21 cellular contexts compared by ENCODE assay signal in the genomic region with DNA sequence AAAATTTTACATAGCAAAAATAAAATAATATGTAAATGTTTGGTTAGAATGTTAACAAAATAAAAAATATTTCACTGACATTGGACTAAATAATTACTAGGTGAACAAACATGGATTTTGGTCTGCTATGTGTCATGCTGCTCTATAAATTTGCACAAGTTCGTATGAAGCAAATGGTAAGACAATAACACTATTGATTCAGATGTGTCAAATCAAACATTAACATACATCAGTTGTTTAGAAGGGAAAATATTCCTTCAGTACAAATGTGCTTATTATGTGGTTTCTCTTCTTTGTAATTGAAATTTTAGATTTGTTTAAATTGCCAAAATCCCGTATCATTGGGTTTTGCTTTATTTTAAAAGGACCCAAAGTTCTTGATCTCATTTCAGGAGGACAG. TPM values are rescaled to one million over a fixed set of nuclear protein-coding genes. Genes with fewer than 3 reads are reported as not detected.
A peak's percentile ranks its signal among the peaks of the same experiment; 100 is the strongest.
DNase-seq lines count a peak whose midpoint lies in the region; ATAC-seq, FAIRE-seq and TF ChIP-seq lines count a peak whose summit lies in the region.
"Had no signal": no experiment of that assay in that cellular context is flagged by ENCODE, and none has a peak within 500 bp of the region (broad histone marks: within the 10 kb centered on the region; RNA-seq: fewer than 3 reads in every experiment).

No MANE protein-coding gene starts in this region.

- no peaks in the 10 kb centered on the region for H3K27me3 Mint-ChIP-seq in MCF 10A (ENCODE audit: insufficient read depth, unreplicated experiment)

- TF ChIP-seq CTCF in MCF 10A (IDR thresholded peaks at IDR 0.05; ENCODE audit: unreplicated experiment) (no peak), breast epithelium (IDR thresholded peaks at IDR 0.05) (no peak), PC-3 (conservative IDR thresholded peaks at IDR 0.05; ENCODE audit: low read depth, low read length) (no peak), smooth muscle cell (IDR thresholded peaks at IDR 0.05; ENCODE audit: borderline replicate concordance, insufficient read depth, poor library complexity, severe bottlenecking) (no peak)

- H3K4me1 Mint-ChIP-seq in MCF 10A (ENCODE audit: insufficient read depth, unreplicated experiment) = peaks cover 5% of the 10 kb centered on the region

- no peak for TF ChIP-seq POLR2A in breast epithelium (IDR thresholded peaks at IDR 0.05)

- no peaks in the 10 kb centered on the region for H3K9me3 ChIP-seq in breast epithelium
- H3K9me3 ChIP-seq in PC-3 (ENCODE audit: low read length) = no peaks in the 10 kb centered on the region
- H3K9me3 ChIP-seq in smooth muscle cell (replicated peaks; ENCODE audit: low read depth) = no peaks in the 10 kb centered on the region
- H3K9me3 ChIP-seq: BLaER1 treated with 17β-estradiol and CSF1 and Interleukin-3, amounts not matched to agents 10 nM and 100 nM; SK-N-SH had no signal

- H3K36me3 ChIP-seq in breast epithelium (no peaks in the 10 kb centered on the region), PC-3 (ENCODE audit: low read depth, low read length) (peaks cover 4% of the 10 kb centered on the region; the same call in 1 of the 2 replicates), smooth muscle cell (ENCODE audit: low read depth) (no peaks in the 10 kb centered on the region)

- no TSS peak for BruUV-seq in MCF 10A (replicated peaks; lab: Mats Ljungman, UMichigan)
- no TSS peak for BruUV-seq in PC-3 (replicated peaks; lab: Mats Ljungman, UMichigan)

- peaks cover 12% of the 10 kb centered on the region for H3K36me3 Mint-ChIP-seq in MCF 10A (ENCODE audit: insufficient read depth, unreplicated experiment)

- H3K9ac ChIP-seq in PC-3 (ENCODE audit: low read length) (no peak overlapping the region), smooth muscle cell (ENCODE audit: low read depth) (no peak overlapping the region)
- H3K9ac ChIP-seq: BLaER1 treated with 17β-estradiol and CSF1 and Interleukin-3, amounts not matched to agents 10 nM and 100 nM; SK-N-SH had no signal

- H2AFZ ChIP-seq in PC-3 (ENCODE audit: low read length) (no peak overlapping the region), smooth muscle cell (ENCODE audit: low read depth) (no peak overlapping the region)

- H3K79me2 ChIP-seq in PC-3 (ENCODE audit: low read length) (peaks cover 66% of the 10 kb centered on the region), smooth muscle cell (ENCODE audit: low read depth) (peaks cover 93% of the 10 kb centered on the region)

- H3K4me3 ChIP-seq in breast epithelium = no peak overlapping the region
- H3K4me3 ChIP-seq in PC-3 (ENCODE audit: low read length) = no peak overlapping the region
- H3K4me3 ChIP-seq in smooth muscle cell = peak overlapping the region; percentile 1
- H3K4me3 ChIP-seq: BLaER1 treated with 17β-estradiol and CSF1 and Interleukin-3, amounts not matched to agents 10 nM and 100 nM; K562 had no signal

- no peak overlapping the region for H3K27ac ChIP-seq in breast epithelium
- no peak overlapping the region for H3K27ac ChIP-seq in PC-3 (ENCODE audit: low read length)
- H3K27ac ChIP-seq in smooth muscle cell (ENCODE audit: low read depth) = no peak overlapping the region
- H3K27ac ChIP-seq: BLaER1 treated with 17β-estradiol and CSF1 and Interleukin-3, amounts not matched to agents 10 nM and 100 nM had no signal

- CTCF ChIA-PET in MCF 10A (lab: Yijun Ruan, JAX) (no interaction called here), PC-3 (lab: Charles Lee) (no interaction called here)

- POLR2A ChIA-PET in MCF 10A (lab: Yijun Ruan, JAX) (interaction anchor here (0.7 to 1.7 kb wide), 3 partner anchors 37 to 47 kb away, joined by 3 to 7 read pairs (median 3); partner anchors contain the start of gene PAWR), PC-3 (lab: Charles Lee; ENCODE audit: unreplicated experiment) (no interaction called here)

- no peaks in the 10 kb centered on the region for H3K9me3 Mint-ChIP-seq in MCF 10A (ENCODE audit: unreplicated experiment)

- intact Hi-C loops in MCF 10A (cut with micrococcal nuclease) (no loop called here), breast epithelium (cut with DNase I; ENCODE audit: low total_unique reads) (no loop called here), PC-3 (cut with micrococcal nuclease) (no loop called here), head of caudate nucleus (cut with DNase I) (no loop called here)

- WGBS in smooth muscle cell (ENCODE audit: low lambda C conversion rate) = 85% methylated on average over 2 of the region's 2 CpGs

- peak overlapping the region; percentile 27 for H3K27ac Mint-ChIP-seq in MCF 10A (ENCODE audit: low read depth, unreplicated experiment)

- ATAC-seq in PC-3 (peak; percentile 77), esophagus mucosa (no peak), HG03097 (IDR thresholded peaks at IDR 0.05; ENCODE audit: low FRiP score, unreplicated experiment) (no peak)
- ATAC-seq: HCT116, K562 had no signal

- H3K27me3 ChIP-seq in breast epithelium (no peaks in the 10 kb centered on the region), PC-3 (ENCODE audit: low read length) (no peaks in the 10 kb centered on the region), smooth muscle cell (ENCODE audit: low read depth) (no peaks in the 10 kb centered on the region)
- H3K27me3 ChIP-seq: BLaER1 treated with 17β-estradiol and CSF1 and Interleukin-3, amounts not matched to agents 10 nM and 100 nM had no signal

- H4K20me1 ChIP-seq in PC-3 (ENCODE audit: low read length) = no peaks in the 10 kb centered on the region
- peaks cover 20% of the 10 kb centered on the region for H4K20me1 ChIP-seq in smooth muscle cell (ENCODE audit: low read depth)
- H4K20me1 ChIP-seq: BLaER1 treated with 17β-estradiol and CSF1 and Interleukin-3, amounts not matched to agents 10 nM and 100 nM had no signal

- no peaks in the 10 kb centered on the region for H3K4me1 ChIP-seq in breast epithelium
- peaks cover 11% of the 10 kb centered on the region; the same call in 1 of the 2 replicates for H3K4me1 ChIP-seq in PC-3 (ENCODE audit: insufficient read depth, low read length)
- H3K4me1 ChIP-seq in smooth muscle cell (ENCODE audit: low read depth) = peaks cover 10% of the 10 kb centered on the region
- H3K4me1 ChIP-seq: BLaER1 treated with 17β-estradiol and CSF1 and Interleukin-3, amounts not matched to agents 10 nM and 100 nM had no signal

- no peaks in the 10 kb centered on the region for H3F3A ChIP-seq in PC-3 (ENCODE audit: low read length, unreplicated experiment)
- H3F3A ChIP-seq in smooth muscle cell (ENCODE audit: low read depth) = no peaks in the 10 kb centered on the region

- no peak for DNase-seq in MCF 10A (ENCODE audit: unreplicated experiment)
- DNase-seq in breast epithelium (ENCODE audit: low spot score in 2 of 2) = no peak
- peak; percentile 36 for DNase-seq in PC-3
- no peak for DNase-seq in smooth muscle cell (lab: John Stamatoyannopoulos, UW; ENCODE audit: unreplicated experiment)
- DNase-seq in head of caudate nucleus = no peak
- DNase-seq: 8988T; DMS 273 treated with DMSO at 0.1 percent for 48 hours; NCI-H1105; NCI-H1930; NCI-H2171 treated with DMSO at 0.1 percent for 48 hours; NCI-H510A; NK-92 treated with Interleukin-12 subunit alpha and Interleukin-12 subunit beta, amount 100 ng/mL, for 24 hours; OCI-M1; SK-N-SH had no signal

- FAIRE-seq in islet of Langerhans (lab: Jason Lieb, UNC) = peak; percentile 62
- FAIRE-seq: HTR-8/SVneo, K562 had no signal

- H3K4me2 ChIP-seq in PC-3 (ENCODE audit: low read length) = 0 out of 2 replicates have a peak overlapping the region, but pooled peaks have one; percentile 14
- H3K4me2 ChIP-seq in smooth muscle cell = no peak overlapping the region
- H3K4me2 ChIP-seq: BLaER1 treated with 17β-estradiol and CSF1 and Interleukin-3, amounts not matched to agents 10 nM and 100 nM; SK-N-SH had no signal

- no peaks in the 10 kb centered on the region for H3K9me2 ChIP-seq in PC-3 (replicated peaks; ENCODE audit: low read length)
- H3K9me2 ChIP-seq: SK-N-SH had no signal

- H3K4me3 Mint-ChIP-seq in MCF 10A (ENCODE audit: unreplicated experiment) = no peak overlapping the region

RNA-seq across cellular contexts. Expression of gene PAWR, which starts 46.9 kb away (rescaled TPM):
- 248 and 330 TPM in 2 replicates for total RNA-seq in MCF 10A (2022)
- 100 to 1,000 TPM in 2 of 3 donors, 10 to 100 TPM in 1; 17.0 to 155 (median 101) TPM for total RNA-seq in breast epithelium
- 141 and 214 TPM in 2 replicates for total RNA-seq in PC-3 (2014; rRNA removed)
- total RNA-seq in smooth muscle cell = 45.4 and 59.7 TPM in 2 replicates
- polyA plus RNA-seq in smooth muscle cell = 33.1 and 64.1 TPM in 2 replicates
- total RNA-seq in esophagus mucosa = 55.9 TPM
- polyA plus RNA-seq: K562 had no signal
